In the genomic region with DNA sequence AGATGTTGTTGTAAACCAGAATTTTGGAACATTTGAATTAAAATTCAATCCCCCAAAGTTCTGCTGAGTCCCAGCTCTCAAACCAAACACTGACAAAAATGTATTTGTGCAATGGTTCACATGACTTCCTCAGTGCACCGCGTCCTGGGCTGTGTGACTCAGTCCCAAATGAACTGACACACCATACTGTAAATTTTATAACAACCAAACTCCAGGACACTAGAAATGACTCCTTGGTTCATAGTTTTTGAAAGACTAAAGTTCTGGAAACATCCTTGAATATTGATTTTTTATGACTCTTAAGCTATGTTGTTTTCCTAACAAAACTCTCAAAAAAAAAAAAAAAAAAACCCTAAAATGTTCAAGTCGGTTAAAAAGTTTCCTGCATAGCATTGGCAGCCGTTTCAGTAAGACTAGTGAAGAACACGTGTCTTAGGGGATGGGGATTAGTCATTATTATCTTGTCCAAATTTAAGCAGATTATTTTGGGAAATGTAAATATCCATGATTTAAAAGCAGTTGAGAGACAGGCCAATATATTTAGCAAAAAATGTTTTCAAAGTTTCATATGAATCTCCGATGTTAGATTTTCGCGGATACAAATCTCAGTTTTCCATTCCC, we compare ENCODE assay signal across 21 cellular contexts.
A peak's percentile ranks its signal among the peaks of the same experiment; 100 is the strongest.
DNase-seq lines count a peak whose midpoint lies in the region; ATAC-seq and TF ChIP-seq lines count a peak whose summit lies in the region.
"Had no signal": no experiment of that assay in that cellular context is flagged by ENCODE, and none has a peak within 500 bp of the region (broad histone marks: within the 10 kb centered on the region; RNA-seq: fewer than 3 reads in every experiment).

No MANE protein-coding gene starts in this region.

- TF ChIP-seq CTCF in AG10803 (conservative IDR thresholded peaks at IDR 0.05; ENCODE audit: low read length), result no peak
- no peak for TF ChIP-seq CTCF in omental fat pad (IDR thresholded peaks at IDR 0.05)

- peak; percentile 78 for DNase-seq in AG10803 (ENCODE audit: low read depth)
- DNase-seq in MV-4-11 (lab: John Stamatoyannopoulos, UW), result peak; percentile 10
- DNase-seq in fibroblast of peridontal ligament (ENCODE audit: extremely low read depth), result peak; percentile 32
- no peak for DNase-seq in omental fat pad (ENCODE audit: low spot score)
- DNase-seq in DMS53 treated with DMSO at 0.1 percent for 48 hours (lab: John Stamatoyannopoulos, UW; ENCODE audit: unreplicated experiment), result no peak
- no peak for DNase-seq in SW 1271 (lab: John Stamatoyannopoulos, UW)
- no peak for DNase-seq in DMS53 (lab: John Stamatoyannopoulos, UW)
- DNase-seq: activated CD8-positive, alpha-beta memory T cell treated with anti-CD3 and anti-CD28 coated beads, Interleukin-2, amount 50 U/mL, for 4 hours; activated naive CD4-positive, alpha-beta T cell treated with anti-CD3 and anti-CD28 coated beads, Interleukin-2, amount 50 U/mL, for 16 hours; Calu3; central memory CD4-positive, alpha-beta T cell; MM.1S; naive B cell; NCI-H2081; NCI-H748 treated with DMSO at 0.1 percent for 48 hours; stimulated activated CD8-positive, alpha-beta memory T cell treated with anti-CD3 and anti-CD28 coated beads, Interleukin-4, amount 100 ng/mL, for 48 hours had no signal

- no peak overlapping the region for H3K4me3 ChIP-seq in AG10803 (ENCODE audit: low read length)
- H3K4me3 ChIP-seq: GM23338, hepatocyte, tibial artery had no signal

- ATAC-seq in omental fat pad (ENCODE audit: low FRiP score), result peak; percentile 82
- no peak for ATAC-seq in GM21423 (IDR thresholded peaks at IDR 0.05; ENCODE audit: unreplicated experiment)
- ATAC-seq: GM23338, Panc1 had no signal

Comparison
In these comparisons a context has a peak if more than half of its experiments do, and no peak if none do; other contexts are left out.
1. DNase-seq: peak in AG10803 (single experiment), MV-4-11 (single experiment) and fibroblast of peridontal ligament (single experiment); none in omental fat pad (single experiment), DMS53 treated with DMSO at 0.1 percent for 48 hours (single experiment), SW 1271 (0 of 2) and DMS53 (single experiment).